Comparison of ENCODE assay signal across 1 cellular context in genomic region chr6:111503660-111504059, GRCh38.
TF ChIP-seq lines count a peak whose summit lies in the region.

No MANE protein-coding gene starts in this region.

TF ChIP-seq in IMR-90, 13 proteins besides CTCF, POLR2A, EP300 and RAD21:
- TF ChIP-seq MAZ (IDR thresholded peaks at IDR 0.05; ENCODE audit: borderline replicate concordance, low read depth, low read length), result no peak
- TF ChIP-seq CEBPB (IDR thresholded peaks at IDR 0.05; ENCODE audit: low read depth, low read length), result no peak
- TF ChIP-seq CHD1 (IDR thresholded peaks at IDR 0.05; ENCODE audit: low read depth, low read length), result no peak
- TF ChIP-seq RFX5 (IDR thresholded peaks at IDR 0.05; ENCODE audit: low read depth, low read length), result no peak
- no peak for TF ChIP-seq SMC3 (IDR thresholded peaks at IDR 0.05; ENCODE audit: low read depth, low read length)
